Comparison of ENCODE assay signal across 8 cellular contexts in the genomic region with DNA sequence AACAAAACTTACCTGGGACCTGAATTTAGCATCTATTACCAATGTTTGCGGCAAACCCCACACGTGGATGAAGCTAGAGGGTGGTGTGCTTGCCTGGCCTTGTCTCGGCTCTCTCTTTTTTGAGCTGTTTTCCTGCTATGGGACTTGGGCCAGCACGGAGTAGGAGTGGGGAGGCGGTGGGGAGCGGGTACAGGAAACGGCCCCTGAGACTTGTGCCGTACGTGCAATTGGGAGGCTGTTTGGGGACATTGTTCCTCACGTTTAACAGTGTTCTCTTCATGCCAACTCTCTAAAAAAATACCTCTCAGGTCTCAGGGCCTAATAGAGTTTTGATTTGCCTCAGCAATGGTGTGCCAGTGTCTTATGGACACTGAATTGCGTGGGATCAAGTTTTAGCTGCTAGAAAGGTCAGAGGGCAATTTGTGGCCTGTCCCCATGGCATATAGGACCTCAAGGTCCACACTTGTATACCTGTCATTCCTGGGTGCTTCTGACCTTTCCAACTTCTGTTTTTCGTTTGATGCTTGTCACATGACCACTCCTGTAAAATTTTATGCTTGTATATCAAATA. TPM values are rescaled to one million over a fixed set of nuclear protein-coding genes. Genes with fewer than 3 reads are reported as not detected.
DNase-seq lines count a peak whose midpoint lies in the region; ATAC-seq lines count a peak whose summit lies in the region.
"Had no signal": no experiment of that assay in that cellular context is flagged by ENCODE, and none has a peak within 500 bp of the region (broad histone marks: within the 10 kb centered on the region; RNA-seq: fewer than 3 reads in every experiment).

No MANE protein-coding gene starts in this region.

- peak overlapping the region; percentile 46 for H3K4me2 ChIP-seq in skeletal muscle satellite cell (ENCODE audit: low read length)

- no peak overlapping the region for H3K4me3 ChIP-seq in skeletal muscle satellite cell (ENCODE audit: low read length)

- no peaks in the 10 kb centered on the region for H3K9me3 ChIP-seq in skeletal muscle satellite cell (replicated peaks; ENCODE audit: low read length)

- no peak overlapping the region for H3K9ac ChIP-seq in skeletal muscle satellite cell (ENCODE audit: low read depth, low read length)

- H3K27me3 ChIP-seq in skeletal muscle satellite cell (ENCODE audit: control insufficient read depth, insufficient read depth, low read length) = peaks cover 29% of the 10 kb centered on the region

- ATAC-seq in GM19043 (IDR thresholded peaks at IDR 0.05; ENCODE audit: low read depth, unreplicated experiment) (peak; percentile 15), HG02798 (IDR thresholded peaks at IDR 0.05; ENCODE audit: poor library complexity, unreplicated experiment) (peak; percentile 28)
- ATAC-seq: Panc1 had no signal

- DNase-seq in SW480 (ENCODE audit: low spot score) (peak; percentile 33), AG08395 (ENCODE audit: low spot score) (no peak), NCI-H1436 (lab: John Stamatoyannopoulos, UW) (no peak), kidney glomerular epithelial cell (lab: John Stamatoyannopoulos, UW) (no peak)

- H3K36me3 ChIP-seq in skeletal muscle satellite cell (ENCODE audit: insufficient read depth, low read length) = no peaks in the 10 kb centered on the region

- peaks cover 22% of the 10 kb centered on the region for H3K4me1 ChIP-seq in skeletal muscle satellite cell (ENCODE audit: control insufficient read depth, insufficient read depth, low read length)

RNA-seq across cellular contexts. Expression of a gene that starts 15.3 kb away (rescaled TPM):
- 21.0 and 25.8 TPM in 2 replicates for total RNA-seq in skeletal muscle satellite cell (2012; rRNA removed)

RNA-seq across cellular contexts. Expression of a gene that starts 34.3 kb away (rescaled TPM):
- total RNA-seq in skeletal muscle satellite cell (2012; rRNA removed) = 1.1 and 4.1 TPM in 2 replicates

RNA-seq across cellular contexts. Expression of a gene that starts 49.5 kb away (rescaled TPM):
- 30.7 and 33.0 TPM in 2 replicates for total RNA-seq in skeletal muscle satellite cell (2012; rRNA removed)
